10 cellular contexts compared by ENCODE assay signal in genomic region chr1:12573015-12573825, GRCh38. TPM values are rescaled to one million over a fixed set of nuclear protein-coding genes. Genes with fewer than 3 reads are reported as not detected.
DNase-seq lines count a peak whose midpoint lies in the region; ATAC-seq and TF ChIP-seq lines count a peak whose summit lies in the region.
"Had no signal": no experiment of that assay in that cellular context is flagged by ENCODE, and none has a peak within 500 bp of the region (broad histone marks: within the 10 kb centered on the region; RNA-seq: fewer than 3 reads in every experiment).

No MANE protein-coding gene starts in this region.

- no peaks in the 10 kb centered on the region for H4K20me1 ChIP-seq in osteoblast (ENCODE audit: insufficient read depth, low read length)

- 82% methylated on average over 9 of the region's 9 CpGs for WGBS in esophagus muscularis mucosa

- H3K9me3 ChIP-seq in CD4-positive, alpha-beta memory T cell (ENCODE audit: control insufficient read depth in 1 of 2, low read length in 2 of 2): no peaks in the 10 kb centered on the region
- H3K9me3 ChIP-seq in esophagus muscularis mucosa (no peaks in the 10 kb centered on the region), osteoblast (ENCODE audit: low read depth, low read length) (no peaks in the 10 kb centered on the region)

- POLR2A ChIA-PET in CD4-positive, alpha-beta memory T cell (lab: Charles Lee; ENCODE audit: partially characterized antibody): no interaction called here

- peaks cover 11 to 56% of the 10 kb centered on the region in 2 donors for H3K36me3 Mint-ChIP-seq in CD4-positive, alpha-beta memory T cell
- peaks cover 3% of the 10 kb centered on the region for H3K36me3 Mint-ChIP-seq in endothelial cell (ENCODE audit: low read depth, unreplicated experiment)

- no peak overlapping the region for H2AFZ ChIP-seq in osteoblast (ENCODE audit: low read length)

- no peaks in the 10 kb centered on the region for H3K4me1 ChIP-seq in CD4-positive, alpha-beta memory T cell (ENCODE audit: insufficient read depth, low read length)
- H3K4me1 ChIP-seq in esophagus muscularis mucosa (peaks cover 9 to 19% (median 17%) of the 10 kb centered on the region in 4 donors), osteoblast (ENCODE audit: insufficient read depth, low read length) (peaks cover 6% of the 10 kb centered on the region)

- TF ChIP-seq EP300 in esophagus muscularis mucosa (IDR thresholded peaks at IDR 0.05): no peak

- TF ChIP-seq CTCF in esophagus muscularis mucosa (IDR thresholded peaks at IDR 0.05) (no peak), osteoblast (IDR thresholded peaks at IDR 0.05; ENCODE audit: extremely low read depth, low read depth, low read length) (no peak), GM13977 (IDR thresholded peaks at IDR 0.05; ENCODE audit: extremely low read depth, insufficient read depth, missing control alignments) (no peak), endothelial cell (IDR thresholded peaks at IDR 0.05; ENCODE audit: unreplicated experiment) (no peak)

- no peaks in the 10 kb centered on the region for H3K9me3 Mint-ChIP-seq in CD4-positive, alpha-beta memory T cell
- H3K9me3 Mint-ChIP-seq in endothelial cell (ENCODE audit: unreplicated experiment): no peaks in the 10 kb centered on the region

- no peak for TF ChIP-seq POLR2A in esophagus muscularis mucosa (IDR thresholded peaks at IDR 0.05; ENCODE audit: low read depth)

- no peak overlapping the region for H3K4me3 ChIP-seq in CD4-positive, alpha-beta memory T cell (ENCODE audit: low read length in 2 of 2)
- H3K4me3 ChIP-seq in esophagus muscularis mucosa: no peak overlapping the region
- no peak overlapping the region for H3K4me3 ChIP-seq in osteoblast (ENCODE audit: insufficient read depth, low read length)

- peaks cover 15% of the 10 kb centered on the region for H3K36me3 ChIP-seq in CD4-positive, alpha-beta memory T cell (ENCODE audit: insufficient read depth, low read length)
- peaks cover 68 to 99% (median 95%) of the 10 kb centered on the region in 4 donors for H3K36me3 ChIP-seq in esophagus muscularis mucosa
- H3K36me3 ChIP-seq in osteoblast (ENCODE audit: insufficient read depth, low read length): peaks cover 62% of the 10 kb centered on the region

- no peaks in the 10 kb centered on the region for H3K27me3 ChIP-seq in CD4-positive, alpha-beta memory T cell (ENCODE audit: insufficient read depth, low read length)
- no peaks in the 10 kb centered on the region for H3K27me3 ChIP-seq in esophagus muscularis mucosa
- no peaks in the 10 kb centered on the region for H3K27me3 ChIP-seq in osteoblast (ENCODE audit: insufficient read depth, low read length)

- H3K4me2 ChIP-seq in osteoblast (ENCODE audit: insufficient read depth, low read length): no peak overlapping the region

- H3K4me1 Mint-ChIP-seq in CD4-positive, alpha-beta memory T cell: peaks cover 0 to 3% (median 0%) of the 10 kb centered on the region in 4 donors
- H3K4me1 Mint-ChIP-seq in endothelial cell (ENCODE audit: unreplicated experiment): no peaks in the 10 kb centered on the region

- H3K4me3 Mint-ChIP-seq in CD4-positive, alpha-beta memory T cell: peak overlapping the region in 2 of 8 donors; percentile 4 to 46
- no peak overlapping the region for H3K4me3 Mint-ChIP-seq in endothelial cell (ENCODE audit: unreplicated experiment)

- no peak for DNase-seq in CD4-positive, alpha-beta memory T cell
- DNase-seq in esophagus muscularis mucosa (ENCODE audit: extremely low spot score) (no peak), osteoblast (ENCODE audit: insufficient read length, low spot score, missing footprints) (no peak), GM13977 (ENCODE audit: low spot score) (no peak), endothelial cell (ENCODE audit: low spot score) (no peak)
- DNase-seq: DMS79, T-helper 2 cell had no signal

- in situ Hi-C loops in GM13977 (cut with MboI; ENCODE audit: low pct_unique_long_range_greater_than_20kb, low sequenced_read_pairs, unreplicated experiment): loop anchor here (25.0 kb wide), 1 partner anchor 664 kb away; the partner anchor contains the start of gene PRAMEF18

- no peaks in the 10 kb centered on the region for H3K27me3 Mint-ChIP-seq in CD4-positive, alpha-beta memory T cell
- no peaks in the 10 kb centered on the region for H3K27me3 Mint-ChIP-seq in endothelial cell (ENCODE audit: unreplicated experiment)

- H3K27ac ChIP-seq in CD4-positive, alpha-beta memory T cell (ENCODE audit: low read depth, low read length): no peak overlapping the region
- H3K27ac ChIP-seq in esophagus muscularis mucosa (replicated peaks in 1 of 4) (peak overlapping the region; percentile 50 to 60 (median 54)), osteoblast (ENCODE audit: low read depth, low read length) (peak overlapping the region; percentile 27)

- intact Hi-C loops in CD4-positive, alpha-beta memory T cell (cut with micrococcal nuclease): no loop called here
- intact Hi-C loops in esophagus muscularis mucosa (cut with DNase I): no loop called here

- no peaks in the 10 kb centered on the region for H3K79me2 ChIP-seq in osteoblast (ENCODE audit: insufficient read depth, low read length)

- peak; percentile 15; the same call in 2 of the 3 replicates for ATAC-seq in SK-N-SH treated with all-trans-retinoic acid at 6 μM for 48 hours
- no peak for ATAC-seq in HG03442 (IDR thresholded peaks at IDR 0.05; ENCODE audit: unreplicated experiment)
- no peak for ATAC-seq in GM19452 (IDR thresholded peaks at IDR 0.05; ENCODE audit: unreplicated experiment)

- CTCF ChIA-PET in CD4-positive, alpha-beta memory T cell (lab: Charles Lee; ENCODE audit: partially characterized antibody): no interaction called here

- peak overlapping the region in 4 of 7 donors; percentile 35 to 87 (median 56) for H3K27ac Mint-ChIP-seq in CD4-positive, alpha-beta memory T cell
- no peak overlapping the region for H3K27ac Mint-ChIP-seq in endothelial cell (ENCODE audit: unreplicated experiment)

TF ChIP-seq in SK-N-SH treated with all-trans-retinoic acid at 6 μM for 48 hours, 23 proteins besides CTCF, POLR2A, EP300 and RAD21:
- no peak for TF ChIP-seq PPARA (CRISPR knock-in tag; IDR thresholded peaks at IDR 0.05; ENCODE audit: borderline replicate concordance)
- TF ChIP-seq ISL1 (CRISPR knock-in tag; IDR thresholded peaks at IDR 0.05): 0 out of 2 replicates have a peak, but pooled peaks have one; percentile 3

RNA-seq across cellular contexts. Expression of gene DHRS3, which starts 44.8 kb away (rescaled TPM):
- 10 to 100 TPM; 87.4 to 91.8 TPM for total RNA-seq in CD4-positive, alpha-beta memory T cell
- polyA plus RNA-seq in CD4-positive, alpha-beta memory T cell: 10 to 100 TPM; 30.1 to 40.5 TPM
- total RNA-seq in esophagus muscularis mucosa (100 to 1,000 TPM; 130 to 237 (median 200) TPM), osteoblast (161 and 172 TPM in 2 replicates), endothelial cell (ENCODE audit: unreplicated experiment) (5.7 TPM)

Comparison
In these comparisons a context has a peak if more than half of its experiments do, and no peak if none do; other contexts are left out.
1. RNA of gene DHRS3, which starts 44.8 kb away (total RNA-seq): 130 to 237 TPM in esophagus muscularis mucosa, 161 to 172 TPM in osteoblast and 87.4 to 91.8 TPM in CD4-positive, alpha-beta memory T cell; 5.7 TPM in endothelial cell (single experiment); every median in the first group is over 10 times any median in the second.